ENCODE assay signal across 24 cellular contexts in genomic region chr5:97495301-97495700, GRCh38.
"Had no signal": no experiment of that assay in that cellular context is flagged by ENCODE, and none has a peak within 500 bp of the region (broad histone marks: within the 10 kb centered on the region; RNA-seq: fewer than 3 reads in every experiment).

No MANE protein-coding gene starts in this region.

- H2AFZ ChIP-seq: hepatocyte had no signal

- H3K36me3 Mint-ChIP-seq: naive thymus-derived CD4-positive, alpha-beta T cell; stimulated activated effector memory CD8-positive, alpha-beta T cell treated with anti-CD3 and anti-CD28 coated beads, Interleukin-12 subunit alpha, Interleukin-12 subunit beta, amount 100 ng/mL, for 72 hours had no signal

- DNase-seq: dermis blood vessel endothelial cell; heart left ventricle; left cardiac atrium; left lung; mesenchymal stem cell; midbrain; naive thymus-derived CD4-positive, alpha-beta T cell; nucleus accumbens; right cardiac atrium; sigmoid colon; stimulated activated CD4-positive, alpha-beta T cell treated with anti-CD3 and anti-CD28 coated beads, Interleukin-2, amount 100 ng/mL, for 24 hours; stimulated activated CD4-positive, alpha-beta T cell treated with anti-CD3 and anti-CD28 coated beads, Interleukin-4, amount 100 ng/mL, for 24 hours; stimulated activated naive CD4-positive, alpha-beta T cell treated with Interleukin-2 at 50 U/mL for 16 hours; stomach; thyroid gland; trophoblast cell had no signal

- H3K4me3 ChIP-seq: coronary artery, gastroesophageal sphincter, heart left ventricle, hepatocyte, left lung, prostate gland, sigmoid colon, stomach, thyroid gland had no signal

- H3K9me3 ChIP-seq: gastroesophageal sphincter, heart left ventricle, left lung, prostate gland, sigmoid colon, stomach, thyroid gland had no signal

- H3K27ac ChIP-seq: coronary artery, epithelial cell of prostate, foreskin keratinocyte, heart left ventricle, hepatocyte, left lung, prostate gland, sigmoid colon, stomach, thyroid gland had no signal

- H3K4me3 Mint-ChIP-seq: naive thymus-derived CD4-positive, alpha-beta T cell; nephron; stimulated activated effector memory CD8-positive, alpha-beta T cell treated with anti-CD3 and anti-CD28 coated beads, Interleukin-12 subunit alpha, Interleukin-12 subunit beta, amount 100 ng/mL, for 72 hours had no signal

- H3K27ac Mint-ChIP-seq: naive thymus-derived CD4-positive, alpha-beta T cell; nephron; stimulated activated effector memory CD8-positive, alpha-beta T cell treated with anti-CD3 and anti-CD28 coated beads, Interleukin-12 subunit alpha, Interleukin-12 subunit beta, amount 100 ng/mL, for 72 hours had no signal

- H3K9me3 Mint-ChIP-seq: naive thymus-derived CD4-positive, alpha-beta T cell; nephron had no signal

- H3K27me3 ChIP-seq: foreskin keratinocyte, gastroesophageal sphincter, heart left ventricle, hepatocyte, left lung, sigmoid colon, stomach, thyroid gland had no signal

- H3K79me2 ChIP-seq: hepatocyte had no signal

- H3K4me2 ChIP-seq: hepatocyte had no signal

- H3K4me1 ChIP-seq: foreskin keratinocyte, left lung, prostate gland, sigmoid colon, stomach, thyroid gland had no signal

- H3K4me1 Mint-ChIP-seq: naive thymus-derived CD4-positive, alpha-beta T cell; stimulated activated effector memory CD8-positive, alpha-beta T cell treated with anti-CD3 and anti-CD28 coated beads, Interleukin-12 subunit alpha, Interleukin-12 subunit beta, amount 100 ng/mL, for 72 hours had no signal

- H3K36me3 ChIP-seq: gastroesophageal sphincter, heart left ventricle, left lung, prostate gland, sigmoid colon, stomach, thyroid gland had no signal

- ATAC-seq: foreskin keratinocyte; gastroesophageal sphincter; heart left ventricle; left cardiac atrium; left lung; naive thymus-derived CD4-positive, alpha-beta T cell; right cardiac atrium; stimulated activated effector memory CD8-positive, alpha-beta T cell treated with anti-CD3 and anti-CD28 coated beads, Interleukin-12 subunit alpha, Interleukin-12 subunit beta, amount 100 ng/mL, for 72 hours had no signal
